In genomic region chrX:154248076-154248475, GRCh38 we compare ENCODE assay signal across 6 cellular contexts. TPM values are rescaled to one million over a fixed set of nuclear protein-coding genes. Genes with fewer than 3 reads are reported as not detected.
"Had no signal": no experiment of that assay in that cellular context is flagged by ENCODE, and none has a peak within 500 bp of the region (broad histone marks: within the 10 kb centered on the region; RNA-seq: fewer than 3 reads in every experiment).

No MANE protein-coding gene starts in this region.

RNA-seq across cellular contexts. Expression of gene OPN1MW3, which starts 9.3 kb away (rescaled TPM):
- total RNA-seq: HepG2, HT1080, IMR-90, M059J, Right ventricle myocardium superior, SJSA1 had no signal

RNA-seq across cellular contexts. Expression of gene OPN1MW2, which starts 28.5 kb away (rescaled TPM):
- total RNA-seq: HepG2, HT1080, IMR-90, M059J, Right ventricle myocardium superior, SJSA1 had no signal

RNA-seq across cellular contexts. Expression of gene TEX28, which starts 46.8 kb away (rescaled TPM):
- total RNA-seq: HepG2, HT1080, IMR-90, M059J, Right ventricle myocardium superior, SJSA1 had no signal

RNA-seq across cellular contexts. Expression of gene TKTL1, which starts 47.5 kb away (rescaled TPM):
- total RNA-seq: HepG2, HT1080, IMR-90, SJSA1 had no signal
